Comparison of ENCODE assay signal across 9 cellular contexts in the genomic region with DNA sequence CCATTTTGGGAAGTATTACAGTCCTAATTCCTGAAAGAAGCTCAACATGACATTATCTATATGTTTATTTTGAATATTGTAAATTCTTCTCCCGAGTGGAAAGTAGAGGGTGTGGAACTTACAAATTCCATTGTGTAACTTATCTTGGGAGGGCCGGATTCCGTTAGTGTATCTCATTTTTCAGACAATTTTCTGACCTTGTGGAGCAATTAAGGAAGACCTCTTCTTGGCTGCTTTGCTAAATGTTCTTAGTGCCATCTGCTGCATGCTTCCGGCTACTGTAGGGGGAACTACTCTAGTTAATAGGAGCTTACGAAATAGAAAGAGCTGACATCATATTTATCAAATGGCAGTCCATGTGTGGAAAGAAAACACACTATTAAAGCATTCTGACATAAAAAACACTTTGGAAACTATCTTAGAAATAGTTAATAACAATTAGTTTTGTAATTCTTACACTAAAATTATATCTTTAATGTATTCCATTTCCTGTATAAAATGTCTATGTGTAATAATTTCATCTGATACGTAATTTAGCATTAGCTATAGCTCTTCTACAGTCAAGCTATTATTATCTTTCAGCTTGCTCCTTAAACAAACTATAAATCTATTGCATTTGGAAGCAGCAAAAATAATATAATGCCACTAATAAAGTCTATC. TPM values are rescaled to one million over a fixed set of nuclear protein-coding genes. Genes with fewer than 3 reads are reported as not detected.
DNase-seq lines count a peak whose midpoint lies in the region; TF ChIP-seq lines count a peak whose summit lies in the region.
"Had no signal": no experiment of that assay in that cellular context is flagged by ENCODE, and none has a peak within 500 bp of the region (broad histone marks: within the 10 kb centered on the region; RNA-seq: fewer than 3 reads in every experiment).

No MANE protein-coding gene starts in this region.

- peak overlapping the region; percentile 42 for H3K4me3 ChIP-seq in NB4 (ENCODE audit: low read depth, low read length)
- H3K4me3 ChIP-seq: BLaER1 had no signal

- H3K4me3 Mint-ChIP-seq in glutamatergic neuron (ENCODE audit: unreplicated experiment) = no peak overlapping the region

- H3K4me1 Mint-ChIP-seq in glutamatergic neuron (ENCODE audit: low read depth, unreplicated experiment) = no peaks in the 10 kb centered on the region

- H3K27me3 Mint-ChIP-seq in glutamatergic neuron (ENCODE audit: unreplicated experiment) = peaks cover 2% of the 10 kb centered on the region

- peak; percentile 4 for DNase-seq in NCI-H146 (lab: John Stamatoyannopoulos, UW)
- DNase-seq in NCI-H146 treated with DMSO at 0.1 percent for 48 hours (lab: John Stamatoyannopoulos, UW; ENCODE audit: unreplicated experiment) = no peak
- DNase-seq in HCEC 1CT = peak; percentile 92
- peak; percentile 90 for DNase-seq in NB4 (ENCODE audit: low read depth)
- peak; percentile 93 for DNase-seq in SKM-1 treated with dmso at 0.1 percent for 144 hours (lab: John Stamatoyannopoulos, UW; ENCODE audit: unreplicated experiment)
- DNase-seq in glutamatergic neuron = peak; percentile 31
- DNase-seq in activated gamma-delta T cell treated with Interleukin-2 at 50 U/mL for 16 hours = no peak
- no peak for DNase-seq in GOT3 (lab: John Stamatoyannopoulos, UW)

- H3K36me3 Mint-ChIP-seq in glutamatergic neuron (ENCODE audit: unreplicated experiment) = no peaks in the 10 kb centered on the region

- H3K9me3 Mint-ChIP-seq in glutamatergic neuron (ENCODE audit: unreplicated experiment) = peaks cover 2% of the 10 kb centered on the region

- TF ChIP-seq POLR2A in NB4 (IDR thresholded peaks at IDR 0.05; ENCODE audit: extremely low read depth, insufficient read length) = no peak

- TF ChIP-seq CTCF in NB4 (IDR thresholded peaks at IDR 0.05; ENCODE audit: low read depth, low read length) (peak; percentile 75), glutamatergic neuron (IDR thresholded peaks at IDR 0.05; ENCODE audit: partially characterized antibody, unreplicated experiment) (no peak)

- no peak overlapping the region for H3K27ac Mint-ChIP-seq in glutamatergic neuron (ENCODE audit: unreplicated experiment)

RNA-seq across cellular contexts. Expression of gene KCNQ5, which starts 41.5 kb away (rescaled TPM):
- total RNA-seq in glutamatergic neuron (ENCODE audit: unreplicated experiment) = 1.5 TPM

Comparison
In these comparisons a context has a peak if more than half of its experiments do, and no peak if none do; other contexts are left out.
1. DNase-seq: peak in NCI-H146 (single experiment), HCEC 1CT (single experiment), NB4 (single experiment), SKM-1 treated with dmso at 0.1 percent for 144 hours (single experiment) and glutamatergic neuron (single experiment); none in NCI-H146 treated with DMSO at 0.1 percent for 48 hours (single experiment), activated gamma-delta T cell treated with Interleukin-2 at 50 U/mL for 16 hours (single experiment) and GOT3 (single experiment).